1 cellular context compared by ENCODE assay signal in genomic region chr2:219178377-219179175, GRCh38.
A peak's percentile ranks its signal among the peaks of the same experiment; 100 is the strongest.
TF ChIP-seq lines count a peak whose summit lies in the region.

No MANE protein-coding gene starts in this region.

TF ChIP-seq in HepG2, 621 proteins besides CTCF, POLR2A, EP300 and RAD21 (continued from another document and continues in another):
- no peak for TF ChIP-seq ZNF646 (CRISPR knock-in tag; IDR thresholded peaks at IDR 0.05)
- peak; percentile 49 for TF ChIP-seq ZFX (CRISPR knock-in tag; IDR thresholded peaks at IDR 0.05; ENCODE audit: low read depth)
- 0 out of 2 replicates have a peak, but pooled peaks have one; percentile 44 for TF ChIP-seq EEA1 (CRISPR knock-in tag; IDR thresholded peaks at IDR 0.05; ENCODE audit: borderline replicate concordance)
- TF ChIP-seq UBTF (CRISPR knock-in tag; IDR thresholded peaks at IDR 0.05): peak; percentile 50; the same call in 1 of the 2 replicates
- no peak for TF ChIP-seq SOX13 (IDR thresholded peaks at IDR 0.05)
- TF ChIP-seq SOX13 (CRISPR knock-in tag; conservative IDR thresholded peaks at IDR 0.05 in 1 of 2, IDR thresholded peaks at IDR 0.05 in 1 of 2): no peak
- TF ChIP-seq SRSF1 (optimal IDR thresholded peaks at IDR 0.05; ENCODE audit: low read depth, low read length): no peak
- TF ChIP-seq, protein P1, sequence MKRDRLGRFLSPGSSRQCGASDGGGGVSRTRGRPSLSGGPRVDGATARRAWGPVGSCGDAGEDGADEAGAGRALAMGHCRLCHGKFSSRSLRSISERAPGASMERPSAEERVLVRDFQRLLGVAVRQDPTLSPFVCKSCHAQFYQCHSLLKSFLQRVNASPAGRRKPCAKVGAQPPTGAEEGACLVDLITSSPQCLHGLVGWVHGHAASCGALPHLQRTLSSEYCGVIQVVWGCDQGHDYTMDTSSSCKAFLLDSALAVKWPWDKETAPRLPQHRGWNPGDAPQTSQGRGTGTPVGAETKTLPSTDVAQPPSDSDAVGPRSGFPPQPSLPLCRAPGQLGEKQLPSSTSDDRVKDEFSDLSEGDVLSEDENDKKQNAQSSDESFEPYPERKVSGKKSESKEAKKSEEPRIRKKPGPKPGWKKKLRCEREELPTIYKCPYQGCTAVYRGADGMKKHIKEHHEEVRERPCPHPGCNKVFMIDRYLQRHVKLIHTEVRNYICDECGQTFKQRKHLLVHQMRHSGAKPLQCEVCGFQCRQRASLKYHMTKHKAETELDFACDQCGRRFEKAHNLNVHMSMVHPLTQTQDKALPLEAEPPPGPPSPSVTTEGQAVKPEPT (CRISPR knock-in tag; IDR thresholded peaks at IDR 0.05; ENCODE audit: low read depth): no peak
- TF ChIP-seq USF2 (IDR thresholded peaks at IDR 0.05; ENCODE audit: low read depth, low read length): no peak
- TF ChIP-seq USF2 (CRISPR knock-in tag; IDR thresholded peaks at IDR 0.05; ENCODE audit: borderline replicate concordance): 0 out of 2 replicates have a peak, but pooled peaks have one; percentile 17
- no peak; the same call in 2 of the 3 replicates for TF ChIP-seq MXI1 (IDR thresholded peaks at IDR 0.05; ENCODE audit: borderline replicate concordance, low read depth, low read length)
- peak; percentile 16; the same call in 1 of the 2 replicates for TF ChIP-seq ZNF687 (CRISPR knock-in tag; IDR thresholded peaks at IDR 0.05)
- TF ChIP-seq, protein P2, sequence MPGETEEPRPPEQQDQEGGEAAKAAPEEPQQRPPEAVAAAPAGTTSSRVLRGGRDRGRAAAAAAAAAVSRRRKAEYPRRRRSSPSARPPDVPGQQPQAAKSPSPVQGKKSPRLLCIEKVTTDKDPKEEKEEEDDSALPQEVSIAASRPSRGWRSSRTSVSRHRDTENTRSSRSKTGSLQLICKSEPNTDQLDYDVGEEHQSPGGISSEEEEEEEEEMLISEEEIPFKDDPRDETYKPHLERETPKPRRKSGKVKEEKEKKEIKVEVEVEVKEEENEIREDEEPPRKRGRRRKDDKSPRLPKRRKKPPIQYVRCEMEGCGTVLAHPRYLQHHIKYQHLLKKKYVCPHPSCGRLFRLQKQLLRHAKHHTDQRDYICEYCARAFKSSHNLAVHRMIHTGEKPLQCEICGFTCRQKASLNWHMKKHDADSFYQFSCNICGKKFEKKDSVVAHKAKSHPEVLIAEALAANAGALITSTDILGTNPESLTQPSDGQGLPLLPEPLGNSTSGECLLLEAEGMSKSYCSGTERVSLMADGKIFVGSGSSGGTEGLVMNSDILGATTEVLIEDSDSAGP (CRISPR knock-in tag; IDR thresholded peaks at IDR 0.05; ENCODE audit: borderline replicate concordance): peak; percentile 67; the same call in 1 of the 2 replicates
- TF ChIP-seq ZNF570 (CRISPR knock-in tag; IDR thresholded peaks at IDR 0.05; ENCODE audit: borderline replicate concordance): no peak
- no peak for TF ChIP-seq MYC (CRISPR knock-in tag; IDR thresholded peaks at IDR 0.05; ENCODE audit: borderline replicate concordance)
- TF ChIP-seq KLF11 (CRISPR knock-in tag; IDR thresholded peaks at IDR 0.05): no peak
- TF ChIP-seq FOSL2 (CRISPR knock-in tag; IDR thresholded peaks at IDR 0.05): no peak
- TF ChIP-seq CBX1 (IDR thresholded peaks at IDR 0.05; ENCODE audit: low read depth): peak; percentile 2
- TF ChIP-seq DZIP1 (CRISPR knock-in tag; IDR thresholded peaks at IDR 0.05): peak; percentile 8; the same call in 1 of the 2 replicates
- no peak for TF ChIP-seq KLF9 (CRISPR knock-in tag; IDR thresholded peaks at IDR 0.05; ENCODE audit: low read depth)
- no peak for TF ChIP-seq MYPOP (CRISPR knock-in tag; IDR thresholded peaks at IDR 0.05)
- TF ChIP-seq, protein P3, sequence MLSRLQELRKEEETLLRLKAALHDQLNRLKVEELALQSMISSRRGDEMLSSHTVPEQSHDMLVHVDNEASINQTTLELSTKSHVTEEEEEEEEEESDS (CRISPR knock-in tag; IDR thresholded peaks at IDR 0.05; ENCODE audit: borderline replicate concordance): no peak
- TF ChIP-seq SYNCRIP (IDR thresholded peaks at IDR 0.05; ENCODE audit: insufficient read depth, low read depth, low read length): no peak
- TF ChIP-seq ZNF431 (CRISPR knock-in tag; IDR thresholded peaks at IDR 0.05; ENCODE audit: borderline replicate concordance, low read depth): 0 out of 2 replicates have a peak, but pooled peaks have one; percentile 34
- no peak for TF ChIP-seq ZSCAN12 (CRISPR knock-in tag; IDR thresholded peaks at IDR 0.05)
- TF ChIP-seq ZBTB7A (CRISPR knock-in tag; IDR thresholded peaks at IDR 0.05): 0 out of 2 replicates have a peak, but pooled peaks have one; percentile 25
- TF ChIP-seq KLF12 (CRISPR knock-in tag; IDR thresholded peaks at IDR 0.05; ENCODE audit: borderline replicate concordance): no peak
- 0 out of 2 replicates have a peak, but pooled peaks have one; percentile 57 for TF ChIP-seq ZFYVE20 (CRISPR knock-in tag; IDR thresholded peaks at IDR 0.05; ENCODE audit: borderline replicate concordance, low read depth)
- TF ChIP-seq ZNF337 (CRISPR knock-in tag; IDR thresholded peaks at IDR 0.05; ENCODE audit: borderline replicate concordance, low read depth): no peak
- peak; percentile 22; the same call in 1 of the 2 replicates for TF ChIP-seq NAIF1 (CRISPR knock-in tag; IDR thresholded peaks at IDR 0.05; ENCODE audit: borderline replicate concordance)
- peak; percentile 5; the same call in 1 of the 2 replicates for TF ChIP-seq BRCA1 (CRISPR knock-in tag; IDR thresholded peaks at IDR 0.05)
- TF ChIP-seq ZSCAN21 (CRISPR knock-in tag; IDR thresholded peaks at IDR 0.05; ENCODE audit: borderline replicate concordance): 0 out of 2 replicates have a peak, but pooled peaks have one; percentile 12
- no peak for TF ChIP-seq JDP2 (CRISPR knock-in tag; IDR thresholded peaks at IDR 0.05; ENCODE audit: borderline replicate concordance)
